In genomic region chrX:53654378-53654777, GRCh38 we compare ENCODE assay signal across 1 cellular context.
TF ChIP-seq lines count a peak whose summit lies in the region.

No MANE protein-coding gene starts in this region.

TF ChIP-seq in IMR-90, 13 proteins besides CTCF, POLR2A, EP300 and RAD21 (continued from another document):
- TF ChIP-seq ELK1 (IDR thresholded peaks at IDR 0.05; ENCODE audit: borderline replicate concordance, low read depth, low read length): no peak
- TF ChIP-seq MAZ (IDR thresholded peaks at IDR 0.05; ENCODE audit: borderline replicate concordance, low read depth, low read length): no peak
